Comparison of ENCODE assay signal across 8 cellular contexts in the genomic region with DNA sequence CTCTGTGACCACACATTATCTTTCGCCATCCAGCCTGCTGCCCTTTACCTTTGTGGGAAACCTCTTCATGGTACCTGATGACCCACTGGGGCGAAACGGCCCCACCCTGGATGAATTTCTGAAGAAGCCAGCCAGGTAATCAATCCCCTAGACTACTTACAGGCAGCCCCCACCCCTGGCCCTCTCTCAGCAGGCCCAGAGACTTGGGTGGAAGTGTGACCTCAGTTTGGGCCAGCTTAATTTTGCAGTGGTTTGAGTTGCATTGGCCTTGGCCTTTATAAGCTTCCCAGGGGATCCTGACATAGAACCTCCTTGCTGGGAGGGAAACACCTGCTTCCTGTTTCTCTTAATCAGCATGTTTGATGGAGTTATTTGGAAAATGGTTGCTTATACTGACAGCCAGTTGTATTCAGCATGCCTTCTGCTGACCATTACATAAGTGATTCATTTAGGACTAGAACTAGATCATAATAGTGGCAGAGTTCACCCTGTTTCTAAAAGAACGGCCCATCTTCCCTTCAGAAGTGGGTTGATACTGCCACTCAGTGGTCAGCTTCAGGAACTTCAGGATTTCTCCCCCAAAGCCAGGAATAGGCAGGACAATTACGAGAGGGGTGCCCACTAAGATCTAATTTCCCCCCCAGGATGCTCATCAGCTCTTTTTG. TPM values are rescaled to one million over a fixed set of nuclear protein-coding genes. Genes with fewer than 3 reads are reported as not detected.
DNase-seq lines count a peak whose midpoint lies in the region; ATAC-seq, FAIRE-seq and TF ChIP-seq lines count a peak whose summit lies in the region.

No MANE protein-coding gene starts in this region.

- TF ChIP-seq EP300 in A549 (IDR thresholded peaks at IDR 0.05) = no peak
- no peak for TF ChIP-seq EP300 in GM12878 (IDR thresholded peaks at IDR 0.05; ENCODE audit: borderline replicate concordance in 1 of 2, control insufficient read depth in 1 of 2, low read depth in 2 of 2, low read length in 2 of 2)

- H3K9ac ChIP-seq in GM12878 (ENCODE audit: control insufficient read depth, insufficient read depth, low read length) = no peak overlapping the region

- SMC1A ChIA-PET in GM12878 (lab: Charles Lee; ENCODE audit: uncharacterized antibody, unreplicated experiment) = interaction anchor here (0.9 to 8.1 kb wide), 15 partner anchors 14 to 194 kb away, joined by 3 to 73 read pairs (median 5); a partner anchor contains a TSS

- H3K27ac ChIP-seq in A549 = no peak overlapping the region
- no peak overlapping the region for H3K27ac ChIP-seq in GM12878 (ENCODE audit: control insufficient read depth, insufficient read depth)

- intact Hi-C loops in GM12878 (cut with micrococcal nuclease; ENCODE audit: unreplicated experiment) = loop anchor here (1.0 kb wide), 2 partner anchors 103 to 108 kb away; no protein-coding TSS in a partner anchor

- RAD21 ChIA-PET in GM12878 (lab: Charles Lee; ENCODE audit: unreplicated experiment) = interaction anchor here (1.0 to 4.2 kb wide), 6 partner anchors 70 to 136 kb away, joined by 3 to 31 read pairs (median 4); a partner anchor contains a TSS

- no TSS peak for BruUV-seq in GM12878 (replicated peaks; lab: Mats Ljungman, UMichigan)

- TF ChIP-seq CTCF in A549 (IDR thresholded peaks at IDR 0.05) = peak; percentile 83
- peak; percentile 68 to 83 (median 78) for TF ChIP-seq CTCF in GM12878 (IDR thresholded peaks at IDR 0.05 in 2 of 3, conservative IDR thresholded peaks at IDR 0.05 in 1 of 3; ENCODE audit: control insufficient read depth in 2 of 3, extremely low read depth in 1 of 3, insufficient read depth in 1 of 3, low read depth in 3 of 3, low read length in 3 of 3)

- CTCF ChIA-PET in A549 (lab: Yijun Ruan, JAX) (interaction anchor here (0.5 to 18.0 kb wide), 29 partner anchors 8 to 348 kb away, joined by 3 to 1142 read pairs (median 5); a partner anchor contains a TSS), GM12878 (lab: Yijun Ruan, JAX) (interaction anchor here (0.7 to 11.4 kb wide), 21 partner anchors 10 to 962 kb away, joined by 3 to 220 read pairs (median 5); a partner anchor contains a TSS)

- no peaks in the 10 kb centered on the region for H3K27me3 ChIP-seq in GM12878 (replicated peaks in 1 of 2; ENCODE audit: control insufficient read depth in 2 of 2, insufficient read depth in 2 of 2, low read length in 1 of 2)

- peaks cover 13 to 33% of the 10 kb centered on the region in 2 experiments for H3K36me3 ChIP-seq in GM12878 (ENCODE audit: control insufficient read depth in 2 of 2, insufficient read depth in 2 of 2, low read length in 1 of 2)

- H3K4me1 ChIP-seq in A549 (peaks cover 6% of the 10 kb centered on the region), GM12878 (ENCODE audit: control insufficient read depth, insufficient read depth, low read length) (peaks cover 15% of the 10 kb centered on the region)

- POLR2A ChIA-PET in A549 (lab: Yijun Ruan, JAX) = interaction anchor here (0.6 to 3.1 kb wide), 4 partner anchors 103 to 165 kb away, joined by 3 to 19 read pairs (median 4); a partner anchor contains a TSS
- POLR2A ChIA-PET in GM12878 (lab: Charles Lee) = interaction anchor here (0.5 to 1.4 kb wide), 3 partner anchors 70 to 192 kb away, joined by 3 to 4 read pairs (median 4); no protein-coding TSS in a partner anchor

- peak overlapping the region in 3 of 4 donors; percentile 73 to 80 (median 78) for H3K4me3 Mint-ChIP-seq in IgD-negative memory B cell

- in situ Hi-C loops in GM12878 (cut with MboI) = loop anchor here (5.0 to 10.0 kb wide), 2 partner anchors 194 to 1132 kb away; a partner anchor contains a TSS

- H3K4me1 Mint-ChIP-seq in IgD-negative memory B cell = peaks cover 13 to 36% (median 22%) of the 10 kb centered on the region in 3 donors

- WGBS in A549 (ENCODE audit: missing lambda C conversion rate) = 53% methylated on average over 5 of the region's 5 CpGs
- WGBS in GM12878 (ENCODE audit: insufficient coverage, insufficient replicate concordance, low lambda C conversion rate, missing lambda C conversion rate) = 32% methylated on average over 5 of the region's 5 CpGs

- no peaks in the 10 kb centered on the region for H4K20me1 ChIP-seq in GM12878 (ENCODE audit: control insufficient read depth, insufficient read depth)

- no peaks in the 10 kb centered on the region for H3K9me3 Mint-ChIP-seq in IgD-negative memory B cell

- no peak overlapping the region for H2AFZ ChIP-seq in GM12878 (ENCODE audit: control insufficient read depth, low read depth, low read length)

- H3K4me3 ChIP-seq in A549 (no peak overlapping the region), GM12878 (no peak overlapping the region), skeletal muscle cell (ENCODE audit: low read depth, low read length) (no peak overlapping the region)

- TF ChIP-seq RAD21 in A549 (conservative IDR thresholded peaks at IDR 0.05 in 1 of 2, IDR thresholded peaks at IDR 0.05 in 1 of 2) (peak; percentile 76 to 80), GM12878 (IDR thresholded peaks at IDR 0.05; ENCODE audit: insufficient read depth, low read depth, low read length) (peak; percentile 81)

- peak overlapping the region; percentile 45 to 74 (median 73) for H3K27ac Mint-ChIP-seq in IgD-negative memory B cell

- H3K9me3 ChIP-seq in A549 (no peaks in the 10 kb centered on the region), GM12878 (replicated peaks; ENCODE audit: control insufficient read depth, insufficient read depth, low read length) (no peaks in the 10 kb centered on the region)

- no peak overlapping the region for H3K4me2 ChIP-seq in A549
- no peak overlapping the region for H3K4me2 ChIP-seq in GM12878 (ENCODE audit: control insufficient read depth, insufficient read depth)

- peaks cover 3% of the 10 kb centered on the region for H3K36me3 Mint-ChIP-seq in IgD-negative memory B cell

- ATAC-seq in A549 (peak; percentile 45 to 71; a peak in 5 of 6 replicates), GM12878 (peak; percentile 57), HG02763 (IDR thresholded peaks at IDR 0.05; ENCODE audit: unreplicated experiment) (no peak)

- TF ChIP-seq POLR2A in A549 (IDR thresholded peaks at IDR 0.05; ENCODE audit: low read length) (no peak), GM12878 (IDR thresholded peaks at IDR 0.05; ENCODE audit: low read depth, low read length) (no peak)

- H3K27me3 Mint-ChIP-seq in IgD-negative memory B cell = no peaks in the 10 kb centered on the region

- DNase-seq in A549 (ENCODE audit: low read depth in 1 of 2, low spot score in 1 of 2) (peak; percentile 70 to 85), GM04503 (ENCODE audit: low read depth) (peak; percentile 43), OCI-M1 (lab: John Stamatoyannopoulos, UW) (peak; percentile 65), GM12878 (ENCODE audit: low read depth, low spot score) (no peak), hepatic stellate cell (ENCODE audit: low spot score) (peak; percentile 89), skeletal muscle cell (ENCODE audit: low read depth) (peak; percentile 49)

- H3K79me2 ChIP-seq in GM12878 (ENCODE audit: control insufficient read depth, insufficient read depth, low read length) = peaks cover 9% of the 10 kb centered on the region

- FAIRE-seq in A549 (lab: Jason Lieb, UNC) (no peak), GM12878 (lab: Jason Lieb, UNC) (peak; percentile 97)

RNA-seq across cellular contexts. Expression of a gene that starts 6.1 kb away (rescaled TPM):
- polyA plus RNA-seq in A549 (2011; rRNA removed) (57.3 and 64.4 TPM in 2 replicates), A549 (2017; fragmentation: RNase III; extraction: RNeasy Plus Mini Kit Qiagen cat#74134 plus additional on column Dnase treatment) (48.1 to 61.1 TPM (median 57.6 TPM) in 3 replicates), IgD-negative memory B cell (94.0 TPM), GM12878 (2011; rRNA removed) (33.5 and 44.3 TPM in 2 replicates), GM12878 (2014; fragmentation: Illumina TruSeq; extraction: Trizol) (27.3 and 40.1 TPM in 2 replicates), GM12878 (2014; fragmentation: Nextera tagmentation; extraction: Ambion mirVana) (10 to 100 TPM; 14.0 to 26.4 TPM), GM12878 (2014; rRNA removed) (85.2 and 88.9 TPM in 2 replicates), GM12878 (2016; fragmentation: Nextera tagmentation; extraction: Ambion mirVana) (10 to 100 TPM; 83.7 to 89.3 TPM)
- polyA plus RNA-seq in A549 (2012; cell fraction: cytosol; rRNA removed) = 69.0 and 79.4 TPM in 2 replicates
- polyA plus RNA-seq in A549 (2012; cell fraction: nucleus; rRNA removed) = 230 and 267 TPM in 2 replicates
- polyA minus RNA-seq in A549 (2011; rRNA and poly(A)+ RNA removed) = 20.6 and 25.7 TPM in 2 replicates
- 33.8 and 37.9 TPM in 2 replicates for total RNA-seq in GM12878 (2013; cell fraction: nucleolus; rRNA removed)
- total RNA-seq in GM12878 (2014; rRNA removed) (31.7 and 32.7 TPM in 2 replicates), GM12878 (2014; rRNA removed; fragmentation: Illumina TruSeq; extraction: Trizol) (22.4 and 23.3 TPM in 2 replicates), GM12878 (2021) (55.1 and 64.1 TPM in 2 replicates)
- polyA plus RNA-seq in GM12878 (2011; ENCODE audit: low read depth) = 36.4 TPM
- polyA plus RNA-seq in GM12878 (2011; cell fraction: cytosol; rRNA removed) = 69.4 and 81.6 TPM in 2 replicates
- 218 and 255 TPM in 2 replicates for polyA plus RNA-seq in GM12878 (2011; cell fraction: nucleus; rRNA removed)
- polyA plus RNA-seq in GM12878 (2012) = 62.1 and 65.9 TPM in 2 replicates
- polyA minus RNA-seq in GM12878 (2011; rRNA and poly(A)+ RNA removed) = 16.8 and 20.7 TPM in 2 replicates
- polyA minus RNA-seq in GM12878 (2011; cell fraction: cytosol; rRNA and poly(A)+ RNA removed) = 10.0 and 10.3 TPM in 2 replicates
- 37.4 and 48.4 TPM in 2 replicates for polyA minus RNA-seq in GM12878 (2011; cell fraction: nucleus; rRNA and poly(A)+ RNA removed)

RNA-seq across cellular contexts. Expression of a gene that starts 6.7 kb away (rescaled TPM):
- polyA plus RNA-seq in A549 (2011; rRNA removed) (19.0 and 25.0 TPM in 2 replicates), A549 (2017; fragmentation: RNase III; extraction: RNeasy Plus Mini Kit Qiagen cat#74134 plus additional on column Dnase treatment) (23.5 to 26.4 TPM (median 25.2 TPM) in 3 replicates), IgD-negative memory B cell (26.5 TPM), GM12878 (2011; rRNA removed) (19.8 and 22.2 TPM in 2 replicates), GM12878 (2014; fragmentation: Illumina TruSeq; extraction: Trizol) (22.9 and 23.2 TPM in 2 replicates), GM12878 (2014; fragmentation: Nextera tagmentation; extraction: Ambion mirVana) (1 to 10 TPM; 1.4 to 3.6 TPM), GM12878 (2014; rRNA removed) (28.4 and 29.2 TPM in 2 replicates), GM12878 (2016; fragmentation: Nextera tagmentation; extraction: Ambion mirVana) (10 to 100 TPM; 12.8 to 12.9 TPM)
- polyA plus RNA-seq in A549 (2012; cell fraction: cytosol; rRNA removed) = 9.0 and 12.7 TPM in 2 replicates
- polyA plus RNA-seq in A549 (2012; cell fraction: nucleus; rRNA removed) = 23.7 and 26.2 TPM in 2 replicates
- 33.6 and 37.6 TPM in 2 replicates for polyA minus RNA-seq in A549 (2011; rRNA and poly(A)+ RNA removed)
- 83.0 and 93.4 TPM in 2 replicates for total RNA-seq in GM12878 (2013; cell fraction: nucleolus; rRNA removed)
- total RNA-seq in GM12878 (2014; rRNA removed) (34.7 and 36.7 TPM in 2 replicates), GM12878 (2014; rRNA removed; fragmentation: Illumina TruSeq; extraction: Trizol) (20.8 and 21.0 TPM in 2 replicates), GM12878 (2021) (33.9 and 34.0 TPM in 2 replicates)
- 16.9 TPM for polyA plus RNA-seq in GM12878 (2011; ENCODE audit: low read depth)
- polyA plus RNA-seq in GM12878 (2011; cell fraction: cytosol; rRNA removed) = 15.6 and 15.9 TPM in 2 replicates
- 69.9 and 72.3 TPM in 2 replicates for polyA plus RNA-seq in GM12878 (2011; cell fraction: nucleus; rRNA removed)
- 25.4 and 28.4 TPM in 2 replicates for polyA plus RNA-seq in GM12878 (2012)
- 27.0 and 38.9 TPM in 2 replicates for polyA minus RNA-seq in GM12878 (2011; rRNA and poly(A)+ RNA removed)
- 7.2 and 9.4 TPM in 2 replicates for polyA minus RNA-seq in GM12878 (2011; cell fraction: cytosol; rRNA and poly(A)+ RNA removed)
- 48.1 and 61.9 TPM in 2 replicates for polyA minus RNA-seq in GM12878 (2011; cell fraction: nucleus; rRNA and poly(A)+ RNA removed)

RNA-seq across cellular contexts. Expression of a gene that starts 7.0 kb away (rescaled TPM):
- polyA plus RNA-seq in A549 (2011; rRNA removed) = 1.3 and 1.6 TPM in 2 replicates
- 0.77 and 0.88 TPM in 2 replicates for polyA plus RNA-seq in A549 (2012; cell fraction: cytosol; rRNA removed)
- 1.4 and 2.1 TPM in 2 replicates for polyA plus RNA-seq in A549 (2012; cell fraction: nucleus; rRNA removed)
- 1.1 to 1.5 TPM (median 1.4 TPM) in 3 replicates for polyA plus RNA-seq in A549 (2017; fragmentation: RNase III; extraction: RNeasy Plus Mini Kit Qiagen cat#74134 plus additional on column Dnase treatment)
- 0.97 and 1.1 TPM in 2 replicates for polyA minus RNA-seq in A549 (2011; rRNA and poly(A)+ RNA removed)
- polyA plus RNA-seq in IgD-negative memory B cell = 2.9 TPM
- 10.1 and 12.8 TPM in 2 replicates for total RNA-seq in GM12878 (2013; cell fraction: nucleolus; rRNA removed)
- 0.51 and 0.71 TPM in 2 replicates for total RNA-seq in GM12878 (2014; rRNA removed)
- total RNA-seq in GM12878 (2014; rRNA removed; fragmentation: Illumina TruSeq; extraction: Trizol) = 1.1 and 1.3 TPM in 2 replicates
- 2.8 and 3.8 TPM in 2 replicates for total RNA-seq in GM12878 (2021)
- 1.5 TPM for polyA plus RNA-seq in GM12878 (2011; ENCODE audit: low read depth)
- 4.6 and 4.9 TPM in 2 replicates for polyA plus RNA-seq in GM12878 (2011; rRNA removed)
- polyA plus RNA-seq in GM12878 (2011; cell fraction: cytosol; rRNA removed) = 4.7 and 5.2 TPM in 2 replicates
- polyA plus RNA-seq in GM12878 (2011; cell fraction: nucleus; rRNA removed) = 39.3 and 41.5 TPM in 2 replicates
- 4.2 and 4.3 TPM in 2 replicates for polyA plus RNA-seq in GM12878 (2012)
- 1.3 and 1.8 TPM in 2 replicates for polyA plus RNA-seq in GM12878 (2014; fragmentation: Illumina TruSeq; extraction: Trizol)
- under 1 TPM; 0.16 to 0.35 TPM for polyA plus RNA-seq in GM12878 (2014; fragmentation: Nextera tagmentation; extraction: Ambion mirVana)
- polyA plus RNA-seq in GM12878 (2014; rRNA removed) = 2.5 and 2.9 TPM in 2 replicates
- polyA plus RNA-seq in GM12878 (2016; fragmentation: Nextera tagmentation; extraction: Ambion mirVana) = 1 to 10 TPM in 1 of 2 experiments, under 1 TPM in 1; 0.37 to 1.4 TPM
- polyA minus RNA-seq in GM12878 (2011; rRNA and poly(A)+ RNA removed) = 2.3 and 2.5 TPM in 2 replicates
- 0.52 and 1.9 TPM in 2 replicates for polyA minus RNA-seq in GM12878 (2011; cell fraction: cytosol; rRNA and poly(A)+ RNA removed)
- polyA minus RNA-seq in GM12878 (2011; cell fraction: nucleus; rRNA and poly(A)+ RNA removed) = 4.2 and 4.7 TPM in 2 replicates

RNA-seq across cellular contexts. Expression of a gene that starts 37.7 kb away (rescaled TPM):
- polyA plus RNA-seq in A549 (2011; rRNA removed) = 0.44 and 0.60 TPM in 2 replicates
- 0.08 and 0.16 TPM in 2 replicates for polyA plus RNA-seq in A549 (2012; cell fraction: cytosol; rRNA removed)
- polyA plus RNA-seq in A549 (2012; cell fraction: nucleus; rRNA removed) = 0.26 and 0.35 TPM in 2 replicates
- polyA plus RNA-seq in A549 (2017; fragmentation: RNase III; extraction: RNeasy Plus Mini Kit Qiagen cat#74134 plus additional on column Dnase treatment) = 0.17 to 0.29 TPM (median 0.19 TPM) in 3 replicates
- 0.92 and 1.2 TPM in 2 replicates for polyA minus RNA-seq in A549 (2011; rRNA and poly(A)+ RNA removed)
- not detected for polyA plus RNA-seq in IgD-negative memory B cell
- 0.06 TPM in 1 of 2 replicates, not detected in the other for total RNA-seq in GM12878 (2013; cell fraction: nucleolus; rRNA removed)
- not detected in 2 replicates for total RNA-seq in GM12878 (2014; rRNA removed)
- total RNA-seq in GM12878 (2014; rRNA removed; fragmentation: Illumina TruSeq; extraction: Trizol) = not detected in 2 replicates
- total RNA-seq in GM12878 (2021) = 0.05 and 0.15 TPM in 2 replicates
- not detected for polyA plus RNA-seq in GM12878 (2011; ENCODE audit: low read depth)
- 0.01 TPM in 1 of 2 replicates, not detected in the other for polyA plus RNA-seq in GM12878 (2011; rRNA removed)
- 0.01 TPM in 1 of 2 replicates, not detected in the other for polyA plus RNA-seq in GM12878 (2011; cell fraction: cytosol; rRNA removed)
- 0.01 and 0.03 TPM in 2 replicates for polyA plus RNA-seq in GM12878 (2011; cell fraction: nucleus; rRNA removed)
- polyA plus RNA-seq in GM12878 (2012) = 0.04 and 0.18 TPM in 2 replicates
- polyA plus RNA-seq in GM12878 (2014; fragmentation: Illumina TruSeq; extraction: Trizol) = under 0.01 TPM in 1 of 2 replicates, not detected in the other
- not detected for polyA plus RNA-seq in GM12878 (2014; fragmentation: Nextera tagmentation; extraction: Ambion mirVana)
- polyA plus RNA-seq in GM12878 (2014; rRNA removed) = 0.01 and 0.05 TPM in 2 replicates
- polyA plus RNA-seq in GM12878 (2016; fragmentation: Nextera tagmentation; extraction: Ambion mirVana) = under 1 TPM in 1 of 2 experiments, not detected in 1; 0.01 TPM
- 0.05 and 0.07 TPM in 2 replicates for polyA minus RNA-seq in GM12878 (2011; rRNA and poly(A)+ RNA removed)
- polyA minus RNA-seq in GM12878 (2011; cell fraction: cytosol; rRNA and poly(A)+ RNA removed) = not detected in 2 replicates
- polyA minus RNA-seq in GM12878 (2011; cell fraction: nucleus; rRNA and poly(A)+ RNA removed) = under 0.01 TPM in 1 of 2 replicates, not detected in the other
